In the genomic region with DNA sequence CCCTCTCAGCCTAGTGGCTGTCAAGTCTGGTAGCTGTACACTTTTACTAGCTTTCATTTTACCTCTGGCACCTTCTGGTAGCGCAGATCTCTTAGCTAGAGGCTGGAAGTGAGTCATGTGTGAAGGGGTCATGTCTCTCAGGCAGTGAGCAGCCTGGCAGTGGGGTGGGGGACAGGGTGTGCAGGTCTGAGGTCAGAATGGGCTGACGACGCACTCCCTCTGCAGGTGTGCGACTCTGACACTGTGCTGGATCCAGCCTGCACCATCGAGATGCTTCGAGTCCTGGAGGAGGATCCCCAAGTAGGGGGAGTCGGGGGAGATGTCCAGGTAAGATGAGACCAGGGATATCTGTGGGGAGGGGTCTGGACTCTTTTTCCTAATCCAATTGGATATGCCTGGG, we compare ENCODE assay signal across 14 cellular contexts. TPM values are rescaled to one million over a fixed set of nuclear protein-coding genes. Genes with fewer than 3 reads are reported as not detected.
DNase-seq lines count a peak whose midpoint lies in the region; ATAC-seq, FAIRE-seq and TF ChIP-seq lines count a peak whose summit lies in the region.
"Had no signal": no experiment of that assay in that cellular context is flagged by ENCODE, and none has a peak within 500 bp of the region (broad histone marks: within the 10 kb centered on the region; RNA-seq: fewer than 3 reads in every experiment).

No MANE protein-coding gene starts in this region.

- no peaks in the 10 kb centered on the region for H3K27me3 ChIP-seq in HepG2 (ENCODE audit: control insufficient read depth in 1 of 2, insufficient read depth in 2 of 2, low read length in 2 of 2)
- H3K27me3 ChIP-seq in right lobe of liver: no peaks in the 10 kb centered on the region
- no peaks in the 10 kb centered on the region for H3K27me3 ChIP-seq in Panc1 (ENCODE audit: control insufficient read depth, insufficient read depth, low read length)
- H3K27me3 ChIP-seq in osteoblast (ENCODE audit: insufficient read depth, low read length): no peaks in the 10 kb centered on the region
- H3K27me3 ChIP-seq: Peyer's patch had no signal

- 97% methylated on average over 5 of the region's 7 CpGs for WGBS in HepG2 (ENCODE audit: low lambda C conversion rate)
- WGBS in right lobe of liver (ENCODE audit: insufficient coverage, low coverage, low lambda C conversion rate, missing lambda C conversion rate): 96% methylated on average over 7 of the region's 7 CpGs

- TF ChIP-seq POLR2A in HepG2 (IDR thresholded peaks at IDR 0.05; ENCODE audit: insufficient read depth in 1 of 2, low read depth in 2 of 2, low read length in 2 of 2) (no peak), right lobe of liver (IDR thresholded peaks at IDR 0.05) (no peak)

- no peak overlapping the region for H3K9ac ChIP-seq in HepG2 (ENCODE audit: insufficient read depth, low read depth, low read length)

- no peak for DNase-seq in HepG2 (ENCODE audit: low spot score)
- no peak for DNase-seq in right lobe of liver
- no peak for DNase-seq in Panc1 (ENCODE audit: low read depth, low spot score)
- peak; percentile 41 for DNase-seq in mesenteric fat pad (ENCODE audit: low spot score)
- no peak for DNase-seq in osteoblast (ENCODE audit: insufficient read length, low spot score, missing footprints)
- DNase-seq in stimulated activated CD4-positive, alpha-beta T cell treated with anti-CD3 and anti-CD28 coated beads, Interleukin-15, amount 100 ng/mL, for 24 hours: no peak
- no peak for DNase-seq in OCI-M2 (lab: John Stamatoyannopoulos, UW; ENCODE audit: unreplicated experiment)
- DNase-seq: NCI-H1092, NCI-H1436 treated with DMSO at 0.1 percent for 48 hours, NCI-H2029 had no signal

- H3K36me3 ChIP-seq in HepG2 (replicated peaks in 1 of 2; ENCODE audit: control insufficient read depth in 1 of 2, insufficient read depth in 2 of 2, low read length in 2 of 2): peaks cover 1 to 14% of the 10 kb centered on the region in 2 experiments; a peak in 4 of 5 replicates
- peaks cover 0 to 2% (median 0%) of the 10 kb centered on the region in 4 donors for H3K36me3 ChIP-seq in right lobe of liver
- H3K36me3 ChIP-seq in Panc1 (ENCODE audit: control insufficient read depth, insufficient read depth, low read length): no peaks in the 10 kb centered on the region
- peaks cover 56% of the 10 kb centered on the region for H3K36me3 ChIP-seq in osteoblast (ENCODE audit: insufficient read depth, low read length)

- H3K9me3 ChIP-seq in HepG2 (ENCODE audit: low read length) (no peaks in the 10 kb centered on the region), right lobe of liver (no peaks in the 10 kb centered on the region), Panc1 (ENCODE audit: control insufficient read depth, insufficient read depth, low read depth, low read length) (no peaks in the 10 kb centered on the region), osteoblast (ENCODE audit: low read depth, low read length) (no peaks in the 10 kb centered on the region)
- H3K9me3 ChIP-seq: Peyer's patch had no signal

- H4K20me1 ChIP-seq in HepG2 (ENCODE audit: insufficient read depth, low read length) (no peaks in the 10 kb centered on the region), osteoblast (ENCODE audit: insufficient read depth, low read length) (peaks cover 39% of the 10 kb centered on the region)

- FAIRE-seq in HepG2 (lab: Jason Lieb, UNC): no peak
- FAIRE-seq: D721Med, HTR-8/SVneo had no signal

- no peak overlapping the region for H3K27ac ChIP-seq in HepG2 (ENCODE audit: extremely low read length, insufficient read depth, low read length)
- H3K27ac ChIP-seq in right lobe of liver: no peak overlapping the region
- no peak overlapping the region for H3K27ac ChIP-seq in Panc1 (ENCODE audit: low read length)
- H3K27ac ChIP-seq in osteoblast (ENCODE audit: low read depth, low read length): no peak overlapping the region
- H3K27ac ChIP-seq: Peyer's patch, SK-N-MC had no signal

- H3K4me1 ChIP-seq in HepG2 (ENCODE audit: insufficient read depth, low read length) (no peaks in the 10 kb centered on the region), right lobe of liver (peaks cover 0 to 4% (median under 1%) of the 10 kb centered on the region in 4 donors), Panc1 (ENCODE audit: control insufficient read depth, insufficient read depth, low read length) (peaks cover 7% of the 10 kb centered on the region), osteoblast (ENCODE audit: insufficient read depth, low read length) (no peaks in the 10 kb centered on the region)
- H3K4me1 ChIP-seq: Peyer's patch had no signal

- ATAC-seq in HepG2 (peak; percentile 5; the same call in 2 of the 3 replicates), right lobe of liver (no peak), Panc1 (0 out of 2 replicates have a peak, but pooled peaks have one; percentile 4)

- no peak overlapping the region for H3K4me2 ChIP-seq in HepG2 (ENCODE audit: low read depth, low read length)
- no peak overlapping the region for H3K4me2 ChIP-seq in osteoblast (ENCODE audit: insufficient read depth, low read length)

- no peak for TF ChIP-seq EP300 in HepG2 (IDR thresholded peaks at IDR 0.05; ENCODE audit: low read depth in 2 of 2, low read length in 2 of 2)
- no peak for TF ChIP-seq EP300 in HepG2 (CRISPR knock-in tag; IDR thresholded peaks at IDR 0.05; ENCODE audit: borderline replicate concordance)

- POLR2A ChIA-PET in HepG2 (lab: Yijun Ruan, JAX): no interaction called here
- POLR2A ChIA-PET in Panc1 (lab: Charles Lee): no interaction called here

- CTCF ChIA-PET in HepG2 (lab: Yijun Ruan, JAX; ENCODE audit: low intra/inter-chr PET ratio, low total read pairs) (interaction anchor here (0.7 kb wide), 1 partner anchor 11 kb away, joined by 4 read pairs; no protein-coding TSS in a partner anchor), Panc1 (lab: Charles Lee) (interaction anchor here (0.7 kb wide), 1 partner anchor 205 kb away, joined by 3 read pairs; no protein-coding TSS in a partner anchor)

- H3K79me2 ChIP-seq in HepG2 (ENCODE audit: insufficient read depth, low read length) (no peaks in the 10 kb centered on the region), osteoblast (ENCODE audit: insufficient read depth, low read length) (peaks cover 2% of the 10 kb centered on the region)

- intact Hi-C loops in HepG2 (cut with micrococcal nuclease; ENCODE audit: unreplicated experiment) (no loop called here), right lobe of liver (cut with DNase I) (loop anchor here in 1 of 2 donors (10.0 kb wide), 1 partner anchor 268 kb away; a partner anchor contains a TSS), Panc1 (cut with micrococcal nuclease; ENCODE audit: unreplicated experiment) (loop anchor here (10.0 kb wide), 1 partner anchor 258 kb away; no protein-coding TSS in a partner anchor)

- in situ Hi-C loops in HepG2 (cut with HindIII; ENCODE audit: extremely low pct_ligation_motif_present, low pct_unique_long_range_greater_than_20kb): loop anchor here (25.0 kb wide), 1 partner anchor 401 kb away; no protein-coding TSS in a partner anchor
- in situ Hi-C loops in Panc1 (cut with HindIII; ENCODE audit: low pct_unique_long_range_greater_than_20kb, low sequenced_read_pairs): no loop called here

- BruUV-seq in HepG2 (replicated peaks; lab: Mats Ljungman, UMichigan) (no TSS peak), Panc1 (replicated peaks; lab: Mats Ljungman, UMichigan) (no TSS peak)

- no peak overlapping the region for H2AFZ ChIP-seq in HepG2 (ENCODE audit: low read length)
- H2AFZ ChIP-seq in osteoblast (ENCODE audit: low read length): no peak overlapping the region

- no peak overlapping the region for H3K4me3 ChIP-seq in HepG2 (replicated peaks in 1 of 3; ENCODE audit: insufficient read depth in 1 of 3, low read depth in 2 of 3, low read length in 3 of 3)
- H3K4me3 ChIP-seq in right lobe of liver: no peak overlapping the region
- H3K4me3 ChIP-seq in Panc1 (ENCODE audit: low read depth in 2 of 2, low read length in 2 of 2): no peak overlapping the region
- H3K4me3 ChIP-seq in osteoblast (ENCODE audit: insufficient read depth, low read length): no peak overlapping the region
- H3K4me3 ChIP-seq: Peyer's patch, SK-N-MC had no signal

- TF ChIP-seq CTCF in HepG2 (CRISPR knock-in tag; IDR thresholded peaks at IDR 0.05): no peak
- TF ChIP-seq CTCF in right lobe of liver (IDR thresholded peaks at IDR 0.05): no peak
- no peak for TF ChIP-seq CTCF in Panc1 (IDR thresholded peaks at IDR 0.05)
- no peak for TF ChIP-seq CTCF in osteoblast (IDR thresholded peaks at IDR 0.05; ENCODE audit: extremely low read depth, low read depth, low read length)

- TF ChIP-seq RAD21 in HepG2 (CRISPR knock-in tag; IDR thresholded peaks at IDR 0.05): no peak

RNA-seq across cellular contexts. Expression of a gene that starts 7.8 kb away (rescaled TPM):
- total RNA-seq in HepG2 (2016; rRNA removed; fragmentation: Illumina TruSeq; extraction: Trizol): 0.04 TPM in 1 of 2 replicates, not detected in the other
- 0.09 TPM in 1 of 2 replicates, not detected in the other for total RNA-seq in HepG2 (2016; cell fraction: cytosol; rRNA removed; fragmentation: Illumina TruSeq; extraction: Trizol; ENCODE audit: low read depth)
- 0.13 and 0.36 TPM in 2 replicates for total RNA-seq in HepG2 (2016; cell fraction: insoluble cytoplasmic fraction; rRNA removed; fragmentation: Illumina TruSeq; extraction: Trizol)
- 0.14 and 0.19 TPM in 2 replicates for total RNA-seq in HepG2 (2016; cell fraction: membrane; rRNA removed; fragmentation: Illumina TruSeq; extraction: Trizol)
- total RNA-seq in HepG2 (2016; cell fraction: nucleus; rRNA removed; fragmentation: Illumina TruSeq; extraction: Trizol): 0.19 and 0.22 TPM in 2 replicates
- polyA plus RNA-seq in HepG2 (2011; rRNA removed): 0.30 and 0.64 TPM in 2 replicates
- 0.28 and 0.32 TPM in 2 replicates for polyA plus RNA-seq in HepG2 (2011; cell fraction: cytosol; rRNA removed)
- 1.3 and 1.4 TPM in 2 replicates for polyA plus RNA-seq in HepG2 (2011; cell fraction: nucleus; rRNA removed)
- 0.47 and 0.52 TPM in 2 replicates for polyA plus RNA-seq in HepG2 (2012)
- 0.10 TPM in 1 of 2 replicates, not detected in the other for polyA plus RNA-seq in HepG2 (2016; cell fraction: cytosol; fragmentation: Illumina TruSeq; extraction: Trizol; ENCODE audit: low read depth)
- 0.09 and 0.12 TPM in 2 replicates for polyA plus RNA-seq in HepG2 (2016; cell fraction: insoluble cytoplasmic fraction; fragmentation: Illumina TruSeq; extraction: Trizol; ENCODE audit: low read depth)
- 0.08 and 0.29 TPM in 2 replicates for polyA plus RNA-seq in HepG2 (2016; cell fraction: membrane; fragmentation: Illumina TruSeq; extraction: Trizol; ENCODE audit: low read depth)
- polyA plus RNA-seq in HepG2 (2016; cell fraction: nucleus; fragmentation: Illumina TruSeq; extraction: Trizol; ENCODE audit: insufficient read depth, low read depth): 0.79 and 0.96 TPM in 2 replicates
- 1.4 and 2.2 TPM in 2 replicates for polyA minus RNA-seq in HepG2 (2011; rRNA and poly(A)+ RNA removed; ENCODE audit: low replicate concordance)
- 0.30 TPM in 1 of 2 replicates, not detected in the other for polyA minus RNA-seq in HepG2 (2011; cell fraction: cytosol; rRNA and poly(A)+ RNA removed)
- 0.99 and 1.4 TPM in 2 replicates for polyA minus RNA-seq in HepG2 (2011; cell fraction: nucleus; rRNA and poly(A)+ RNA removed)
- total RNA-seq in right lobe of liver: 1 to 10 TPM in 1 of 6 experiments, under 1 TPM in 5; 0.39 to 1.0 (median 0.63) TPM
- 6.9 TPM for total RNA-seq in Panc1 (2021; ENCODE audit: unreplicated experiment)
- 5.0 TPM for polyA plus RNA-seq in Panc1 (2012; ENCODE audit: insufficient read length)
- total RNA-seq in mesenteric fat pad: 0.77 TPM
- 1.4 and 1.5 TPM in 2 replicates for total RNA-seq in osteoblast

RNA-seq across cellular contexts. Expression of a gene that starts 19.2 kb away (rescaled TPM):
- total RNA-seq in HepG2 (2016; rRNA removed; fragmentation: Illumina TruSeq; extraction: Trizol) (37.2 and 64.1 TPM in 2 replicates), right lobe of liver (10 to 100 TPM; 56.6 to 78.3 (median 65.4) TPM), Panc1 (2021; ENCODE audit: unreplicated experiment) (116 TPM), mesenteric fat pad (84.5 TPM), osteoblast (48.0 and 52.1 TPM in 2 replicates)
- 15.9 and 16.0 TPM in 2 replicates for total RNA-seq in HepG2 (2016; cell fraction: cytosol; rRNA removed; fragmentation: Illumina TruSeq; extraction: Trizol; ENCODE audit: low read depth)
- 45.2 and 61.3 TPM in 2 replicates for total RNA-seq in HepG2 (2016; cell fraction: insoluble cytoplasmic fraction; rRNA removed; fragmentation: Illumina TruSeq; extraction: Trizol)
- total RNA-seq in HepG2 (2016; cell fraction: membrane; rRNA removed; fragmentation: Illumina TruSeq; extraction: Trizol): 36.4 and 42.2 TPM in 2 replicates
- total RNA-seq in HepG2 (2016; cell fraction: nucleus; rRNA removed; fragmentation: Illumina TruSeq; extraction: Trizol): 25.4 and 28.1 TPM in 2 replicates
- polyA plus RNA-seq in HepG2 (2011; rRNA removed): 67.5 and 74.3 TPM in 2 replicates
- polyA plus RNA-seq in HepG2 (2011; cell fraction: cytosol; rRNA removed): 71.6 and 77.6 TPM in 2 replicates
- polyA plus RNA-seq in HepG2 (2011; cell fraction: nucleus; rRNA removed): 34.1 and 36.4 TPM in 2 replicates
- polyA plus RNA-seq in HepG2 (2012): 47.0 and 51.3 TPM in 2 replicates
- 18.3 and 28.8 TPM in 2 replicates for polyA plus RNA-seq in HepG2 (2016; cell fraction: cytosol; fragmentation: Illumina TruSeq; extraction: Trizol; ENCODE audit: low read depth)
- polyA plus RNA-seq in HepG2 (2016; cell fraction: insoluble cytoplasmic fraction; fragmentation: Illumina TruSeq; extraction: Trizol; ENCODE audit: low read depth): 123 and 124 TPM in 2 replicates
- polyA plus RNA-seq in HepG2 (2016; cell fraction: membrane; fragmentation: Illumina TruSeq; extraction: Trizol; ENCODE audit: low read depth): 44.9 and 57.1 TPM in 2 replicates
- polyA plus RNA-seq in HepG2 (2016; cell fraction: nucleus; fragmentation: Illumina TruSeq; extraction: Trizol; ENCODE audit: insufficient read depth, low read depth): 55.2 and 67.8 TPM in 2 replicates
- 127 and 272 TPM in 2 replicates for polyA minus RNA-seq in HepG2 (2011; rRNA and poly(A)+ RNA removed; ENCODE audit: low replicate concordance)
- polyA minus RNA-seq in HepG2 (2011; cell fraction: cytosol; rRNA and poly(A)+ RNA removed): 48.2 and 50.4 TPM in 2 replicates
- polyA minus RNA-seq in HepG2 (2011; cell fraction: nucleus; rRNA and poly(A)+ RNA removed): 17.3 and 20.1 TPM in 2 replicates
- polyA plus RNA-seq in Panc1 (2012; ENCODE audit: insufficient read length): 85.0 TPM

RNA-seq across cellular contexts. Expression of a gene that starts 19.2 kb away (rescaled TPM):
- total RNA-seq in HepG2 (2016; rRNA removed; fragmentation: Illumina TruSeq; extraction: Trizol): 30.0 and 57.1 TPM in 2 replicates
- total RNA-seq in HepG2 (2016; cell fraction: cytosol; rRNA removed; fragmentation: Illumina TruSeq; extraction: Trizol; ENCODE audit: low read depth): 37.9 and 40.6 TPM in 2 replicates
- total RNA-seq in HepG2 (2016; cell fraction: insoluble cytoplasmic fraction; rRNA removed; fragmentation: Illumina TruSeq; extraction: Trizol): 26.3 and 63.5 TPM in 2 replicates
- total RNA-seq in HepG2 (2016; cell fraction: membrane; rRNA removed; fragmentation: Illumina TruSeq; extraction: Trizol): 33.1 and 34.6 TPM in 2 replicates
- total RNA-seq in HepG2 (2016; cell fraction: nucleus; rRNA removed; fragmentation: Illumina TruSeq; extraction: Trizol): 37.9 and 38.1 TPM in 2 replicates
- 85.8 and 91.2 TPM in 2 replicates for polyA plus RNA-seq in HepG2 (2011; rRNA removed)
- polyA plus RNA-seq in HepG2 (2011; cell fraction: cytosol; rRNA removed): 70.4 and 88.9 TPM in 2 replicates
- polyA plus RNA-seq in HepG2 (2011; cell fraction: nucleus; rRNA removed): 58.2 and 63.9 TPM in 2 replicates
- 65.9 and 68.1 TPM in 2 replicates for polyA plus RNA-seq in HepG2 (2012)
- 21.9 and 27.0 TPM in 2 replicates for polyA plus RNA-seq in HepG2 (2016; cell fraction: cytosol; fragmentation: Illumina TruSeq; extraction: Trizol; ENCODE audit: low read depth)
- polyA plus RNA-seq in HepG2 (2016; cell fraction: insoluble cytoplasmic fraction; fragmentation: Illumina TruSeq; extraction: Trizol; ENCODE audit: low read depth): 119 and 121 TPM in 2 replicates
- polyA plus RNA-seq in HepG2 (2016; cell fraction: membrane; fragmentation: Illumina TruSeq; extraction: Trizol; ENCODE audit: low read depth): 30.9 and 36.3 TPM in 2 replicates
- polyA plus RNA-seq in HepG2 (2016; cell fraction: nucleus; fragmentation: Illumina TruSeq; extraction: Trizol; ENCODE audit: insufficient read depth, low read depth): 71.6 and 78.5 TPM in 2 replicates
- polyA minus RNA-seq in HepG2 (2011; rRNA and poly(A)+ RNA removed; ENCODE audit: low replicate concordance): 126 and 208 TPM in 2 replicates
- 51.0 and 51.2 TPM in 2 replicates for polyA minus RNA-seq in HepG2 (2011; cell fraction: cytosol; rRNA and poly(A)+ RNA removed)
- polyA minus RNA-seq in HepG2 (2011; cell fraction: nucleus; rRNA and poly(A)+ RNA removed): 59.6 and 65.4 TPM in 2 replicates
- 10 to 100 TPM; 13.9 to 22.2 (median 19.6) TPM for total RNA-seq in right lobe of liver
- total RNA-seq in Panc1 (2021; ENCODE audit: unreplicated experiment): 61.7 TPM
- 41.6 TPM for polyA plus RNA-seq in Panc1 (2012; ENCODE audit: insufficient read length)
- total RNA-seq in mesenteric fat pad: 57.4 TPM
- total RNA-seq in osteoblast: 17.4 and 18.0 TPM in 2 replicates

Comparison
In these comparisons a context has a peak if more than half of its experiments do, and no peak if none do; other contexts are left out.
1. ATAC-seq: peak in HepG2 (single experiment) and Panc1 (single experiment); none in right lobe of liver (0 of 4).